ENCODE assay signal across 9 cellular contexts in the genomic region with DNA sequence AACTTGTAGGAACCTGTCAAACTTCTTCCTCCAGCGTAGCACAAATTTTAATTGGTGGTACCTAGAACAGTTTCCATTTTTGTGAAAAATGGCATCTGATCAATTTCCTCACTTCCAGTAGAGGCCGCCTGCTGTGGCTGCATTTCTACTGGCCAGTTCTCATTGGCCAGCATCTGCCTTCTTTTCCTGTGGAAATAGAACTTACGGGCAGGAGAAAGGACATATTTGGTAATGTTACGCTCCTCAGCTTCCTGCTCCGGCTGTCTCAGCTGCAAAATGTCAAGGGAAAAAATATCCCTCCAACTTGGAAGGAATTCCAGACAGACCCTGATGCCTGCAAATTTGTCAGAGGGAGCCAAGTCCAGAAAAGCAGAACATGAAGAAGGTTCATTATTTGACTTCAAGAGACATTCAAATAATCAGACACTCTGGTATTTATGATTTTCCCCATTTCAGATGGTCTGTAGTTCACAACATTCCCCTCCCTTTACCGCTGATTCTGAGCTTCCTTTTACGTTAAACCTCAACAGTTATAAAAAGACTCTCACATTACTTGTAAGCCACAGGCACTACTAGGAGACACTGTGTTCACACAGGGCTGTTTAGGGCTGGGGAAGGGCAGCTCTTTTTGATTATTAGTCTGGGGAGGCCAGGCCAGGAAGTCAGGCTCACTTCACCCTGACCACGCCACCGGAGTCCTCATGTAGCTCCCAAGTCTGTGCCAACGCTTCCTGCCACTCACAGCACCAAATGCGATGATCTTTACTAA.
DNase-seq lines count a peak whose midpoint lies in the region; ATAC-seq and TF ChIP-seq lines count a peak whose summit lies in the region.
"Had no signal": no experiment of that assay in that cellular context is flagged by ENCODE, and none has a peak within 500 bp of the region (broad histone marks: within the 10 kb centered on the region; RNA-seq: fewer than 3 reads in every experiment).

No MANE protein-coding gene starts in this region.

- intact Hi-C loops in Right ventricle myocardium inferior (cut with DNase I) (no loop called here), cardiac septum (cut with DNase I) (no loop called here), esophagus squamous epithelium (cut with DNase I) (no loop called here)

- H3K4me1 ChIP-seq in esophagus squamous epithelium, result peaks cover 0 to 41% (median 24%) of the 10 kb centered on the region in 3 donors

- no peaks in the 10 kb centered on the region for H3K27me3 Mint-ChIP-seq in nephron (ENCODE audit: low read depth)

- H3K36me3 ChIP-seq in esophagus squamous epithelium, result no peaks in the 10 kb centered on the region

- H3K4me3 Mint-ChIP-seq in nephron, result peak overlapping the region in 1 of 3 experiments; percentile 13
- H3K4me3 Mint-ChIP-seq: activated naive CD8-positive, alpha-beta T cell had no signal

- DNase-seq in Right ventricle myocardium inferior (ENCODE audit: missing footprints), result peak; percentile 61
- no peak for DNase-seq in cardiac septum (ENCODE audit: low spot score)
- DNase-seq in esophagus squamous epithelium (lab: John Stamatoyannopoulos, UW), result no peak
- no peak for DNase-seq in SK-N-DZ (ENCODE audit: low spot score)
- DNase-seq in NCI-H1092 treated with DMSO at 0.1 percent for 48 hours (lab: John Stamatoyannopoulos, UW), result no peak
- DNase-seq in NCI-H2081 (lab: John Stamatoyannopoulos, UW), result no peak
- no peak for DNase-seq in NCI-H187 treated with DMSO at 0.1 percent for 48 hours (lab: John Stamatoyannopoulos, UW)

- peaks cover 3% of the 10 kb centered on the region for H3K9me3 Mint-ChIP-seq in nephron

- TF ChIP-seq POLR2A in esophagus squamous epithelium (IDR thresholded peaks at IDR 0.05), result no peak

- H3K27ac Mint-ChIP-seq in nephron, result peak overlapping the region; percentile 82 to 98 (median 96)
- H3K27ac Mint-ChIP-seq: activated naive CD8-positive, alpha-beta T cell had no signal

- peaks cover 45% of the 10 kb centered on the region for H3K4me1 Mint-ChIP-seq in nephron

- peak overlapping the region in 1 of 4 donors; percentile 29 for H3K4me3 ChIP-seq in esophagus squamous epithelium

- H3K27me3 ChIP-seq in esophagus squamous epithelium, result no peaks in the 10 kb centered on the region

- no peaks in the 10 kb centered on the region for H3K9me3 ChIP-seq in esophagus squamous epithelium

- 45 to 60% methylated on average over 11 of the region's 11 CpGs for WGBS in esophagus squamous epithelium, 2 donors

- H3K36me3 Mint-ChIP-seq in nephron (ENCODE audit: low read depth), result no peaks in the 10 kb centered on the region
- H3K36me3 Mint-ChIP-seq: activated naive CD8-positive, alpha-beta T cell had no signal

- peak overlapping the region; percentile 63 to 89 (median 80) for H3K27ac ChIP-seq in esophagus squamous epithelium

- TF ChIP-seq CTCF in esophagus squamous epithelium (IDR thresholded peaks at IDR 0.05), result no peak
- no peak for TF ChIP-seq CTCF in nephron (IDR thresholded peaks at IDR 0.05; ENCODE audit: unreplicated experiment in 3 of 3)

- peak; percentile 78 for ATAC-seq in Right ventricle myocardium inferior
